37 cellular contexts compared by ENCODE assay signal in genomic region chr10:32229170-32229569, GRCh38.
"Had no signal": no experiment of that assay in that cellular context is flagged by ENCODE, and none has a peak within 500 bp of the region (broad histone marks: within the 10 kb centered on the region; RNA-seq: fewer than 3 reads in every experiment).

No MANE protein-coding gene starts in this region.

- H3K27ac Mint-ChIP-seq: activated naive CD4-positive, alpha-beta T cell treated with anti-CD3 and anti-CD28 coated beads for 36 hours; activated naive CD4-positive, alpha-beta T cell treated with anti-CD3 and anti-CD28 coated beads, Interleukin-2, amount 10 ng/mL, durations not matched to agents 7 days and 5 days; activated naive CD4-positive, alpha-beta T cell treated with anti-CD3 and anti-CD28 coated beads, Interleukin-2, amount 50 U/mL, for 24 hours; activated naive CD4-positive, alpha-beta T cell treated with anti-CD3 and anti-CD28 coated beads, Interleukin-2, amount 50 U/mL, for 72 hours; activated naive CD8-positive, alpha-beta T cell; activated naive CD8-positive, alpha-beta T cell treated with anti-CD3 and anti-CD28 coated beads for 36 hours; activated naive CD8-positive, alpha-beta T cell treated with anti-CD3 and anti-CD28 coated beads, Interleukin-2, amount 10 ng/mL, durations not matched to agents 7 days and 5 days; activated naive CD8-positive, alpha-beta T cell treated with anti-CD3 and anti-CD28 coated beads, Interleukin-2, amount 50 U/mL, for 24 hours; activated T-cell treated with anti-CD3 and anti-CD28 coated beads, Interleukin-2, amount 50 U/mL, for 24 hours; activated T-cell treated with anti-CD3 and anti-CD28 coated beads, Interleukin-2, amount 50 U/mL, for 72 hours; activated T-helper 1 cell treated with anti-CD3 and anti-CD28 coated beads, Interleukin-12 subunit alpha, Interleukin-12 subunit beta, Interleukin-2, Interleukin-4 antibody, amounts not matched to agents 30 ng/mL and 10 ng/mL and 1 ng/mL, durations not matched to agents 14 hours and 24 hours and 36 hours; activated T-helper 17 cell treated with anti-CD3 and anti-CD28 coated beads, Interleukin-2, amount 50 U/mL, for 72 hours; activated T-helper 2 cell treated with anti-CD3 and anti-CD28 coated beads, Interferon-gamma antibody, Interleukin-2, Interleukin-4, amounts not matched to agents 10 μg/mL and 5 μg/mL and 100 μg/mL, durations not matched to agents 14 hours and 24 hours and 36 hours; brain had no signal

- H3K4me1 ChIP-seq: adrenal gland, ascending aorta, body of pancreas, breast epithelium had no signal

- H3K9me3 ChIP-seq: adrenal gland, ascending aorta, body of pancreas, breast epithelium had no signal

- H3K36me3 Mint-ChIP-seq: activated naive CD4-positive, alpha-beta T cell treated with anti-CD3 and anti-CD28 coated beads, Interleukin-2, amount 10 ng/mL, durations not matched to agents 7 days and 5 days; activated naive CD4-positive, alpha-beta T cell treated with anti-CD3 and anti-CD28 coated beads, Interleukin-2, amount 50 U/mL, for 24 hours; activated naive CD4-positive, alpha-beta T cell treated with anti-CD3 and anti-CD28 coated beads, Interleukin-2, amount 50 U/mL, for 72 hours; activated naive CD8-positive, alpha-beta T cell; activated naive CD8-positive, alpha-beta T cell treated with anti-CD3 and anti-CD28 coated beads for 36 hours; activated naive CD8-positive, alpha-beta T cell treated with anti-CD3 and anti-CD28 coated beads, Interleukin-2, amount 10 ng/mL, durations not matched to agents 7 days and 5 days; brain had no signal

- H3K4me3 ChIP-seq: adrenal gland, ascending aorta, body of pancreas, breast epithelium, cardiac muscle cell had no signal

- DNase-seq: activated effector memory CD4-positive, alpha-beta T cell treated with anti-CD3 and anti-CD28 coated beads, Interleukin-2, amount 50 U/mL, for 16 hours; activated effector memory CD4-positive, alpha-beta T cell treated with Interleukin-2 at 50 U/mL for 16 hours; activated gamma-delta T cell; activated gamma-delta T cell treated with Interleukin-2 at 50 U/mL for 16 hours; activated naive CD4-positive, alpha-beta T cell; activated naive CD4-positive, alpha-beta T cell treated with anti-CD3 and anti-CD28 coated beads for 36 hours; activated naive CD4-positive, alpha-beta T cell treated with anti-CD3 and anti-CD28 coated beads, Interleukin-2, amount 10 ng/mL, durations not matched to agents 7 days and 5 days; activated naive CD4-positive, alpha-beta T cell treated with anti-CD3 and anti-CD28 coated beads, Interleukin-2, amount 50 U/mL, for 16 hours; activated naive CD4-positive, alpha-beta T cell treated with Interleukin-2 at 50 U/mL for 16 hours; activated naive CD8-positive, alpha-beta T cell treated with anti-CD3 and anti-CD28 coated beads for 36 hours; activated naive CD8-positive, alpha-beta T cell treated with anti-CD3 and anti-CD28 coated beads, Interleukin-2, amount 10 ng/mL, durations not matched to agents 7 days and 5 days; activated naive CD8-positive, alpha-beta T cell treated with anti-CD3 and anti-CD28 coated beads, Interleukin-2, amount 50 U/mL, for 24 hours; activated T-cell treated with anti-CD3 and anti-CD28 coated beads, Interleukin-2, amount 50 U/mL, for 1 hour; activated T-cell treated with anti-CD3 and anti-CD28 coated beads, Interleukin-2, amount 50 U/mL, for 24 hours; activated T-cell treated with anti-CD3 and anti-CD28 coated beads, Interleukin-2, amount 50 U/mL, for 4 hours; activated T-cell treated with anti-CD3 and anti-CD28 coated beads, Interleukin-2, amount 50 U/mL, for 48 hours; activated T-cell treated with anti-CD3 and anti-CD28 coated beads, Interleukin-2, amount 50 U/mL, for 72 hours; adrenal gland; amniotic stem cell; amygdala; anterior cingulate cortex; aorta; body of pancreas; brain microvascular endothelial cell; caudate nucleus; central memory CD4-positive, alpha-beta T cell; cerebellar nuclear complex had no signal

- H3K9me3 Mint-ChIP-seq: activated naive CD4-positive, alpha-beta T cell treated with anti-CD3 and anti-CD28 coated beads for 36 hours; activated naive CD4-positive, alpha-beta T cell treated with anti-CD3 and anti-CD28 coated beads, Interleukin-2, amount 10 ng/mL, durations not matched to agents 7 days and 5 days; activated naive CD4-positive, alpha-beta T cell treated with anti-CD3 and anti-CD28 coated beads, Interleukin-2, amount 50 U/mL, for 24 hours; activated naive CD8-positive, alpha-beta T cell treated with anti-CD3 and anti-CD28 coated beads, Interleukin-2, amount 10 ng/mL, durations not matched to agents 7 days and 5 days; activated naive CD8-positive, alpha-beta T cell treated with anti-CD3 and anti-CD28 coated beads, Interleukin-2, amount 50 U/mL, for 24 hours; activated T-cell treated with anti-CD3 and anti-CD28 coated beads, Interleukin-2, amount 50 U/mL, for 4 hours; activated T-cell treated with anti-CD3 and anti-CD28 coated beads, Interleukin-2, amount 50 U/mL, for 72 hours; activated T-helper 1 cell treated with anti-CD3 and anti-CD28 coated beads, Interleukin-12 subunit alpha, Interleukin-12 subunit beta, Interleukin-2, Interleukin-4 antibody, amounts not matched to agents 30 ng/mL and 10 ng/mL and 1 ng/mL, durations not matched to agents 14 hours and 24 hours and 36 hours; activated T-helper 17 cell treated with anti-CD3 and anti-CD28 coated beads, Interleukin-2, amount 50 U/mL, for 72 hours had no signal

- H3K4me3 Mint-ChIP-seq: activated naive CD4-positive, alpha-beta T cell treated with anti-CD3 and anti-CD28 coated beads for 36 hours; activated naive CD4-positive, alpha-beta T cell treated with anti-CD3 and anti-CD28 coated beads, Interleukin-2, amount 10 ng/mL, durations not matched to agents 7 days and 5 days; activated naive CD4-positive, alpha-beta T cell treated with anti-CD3 and anti-CD28 coated beads, Interleukin-2, amount 50 U/mL, for 24 hours; activated naive CD8-positive, alpha-beta T cell; activated naive CD8-positive, alpha-beta T cell treated with anti-CD3 and anti-CD28 coated beads for 36 hours; activated naive CD8-positive, alpha-beta T cell treated with anti-CD3 and anti-CD28 coated beads, Interleukin-2, amount 10 ng/mL, durations not matched to agents 7 days and 5 days; activated naive CD8-positive, alpha-beta T cell treated with anti-CD3 and anti-CD28 coated beads, Interleukin-2, amount 50 U/mL, for 24 hours; activated T-cell treated with anti-CD3 and anti-CD28 coated beads, Interleukin-2, amount 50 U/mL, for 24 hours; activated T-cell treated with anti-CD3 and anti-CD28 coated beads, Interleukin-2, amount 50 U/mL, for 4 hours; activated T-cell treated with anti-CD3 and anti-CD28 coated beads, Interleukin-2, amount 50 U/mL, for 72 hours; activated T-helper 1 cell treated with anti-CD3 and anti-CD28 coated beads, Interleukin-12 subunit alpha, Interleukin-12 subunit beta, Interleukin-2, Interleukin-4 antibody, amounts not matched to agents 30 ng/mL and 10 ng/mL and 1 ng/mL, durations not matched to agents 14 hours and 24 hours and 36 hours; activated T-helper 17 cell treated with anti-CD3 and anti-CD28 coated beads, Interleukin-2, amount 50 U/mL, for 72 hours; brain had no signal

- H3K4me1 Mint-ChIP-seq: activated naive CD4-positive, alpha-beta T cell treated with anti-CD3 and anti-CD28 coated beads, Interleukin-2, amount 10 ng/mL, durations not matched to agents 7 days and 5 days; activated naive CD4-positive, alpha-beta T cell treated with anti-CD3 and anti-CD28 coated beads, Interleukin-2, amount 50 U/mL, for 24 hours; activated naive CD8-positive, alpha-beta T cell treated with anti-CD3 and anti-CD28 coated beads for 36 hours; activated naive CD8-positive, alpha-beta T cell treated with anti-CD3 and anti-CD28 coated beads, Interleukin-2, amount 10 ng/mL, durations not matched to agents 7 days and 5 days; activated naive CD8-positive, alpha-beta T cell treated with anti-CD3 and anti-CD28 coated beads, Interleukin-2, amount 50 U/mL, for 24 hours; activated T-helper 17 cell treated with anti-CD3 and anti-CD28 coated beads, Interleukin-2, amount 50 U/mL, for 72 hours; brain had no signal

- H3K36me3 ChIP-seq: adrenal gland, ascending aorta, brain microvascular endothelial cell, breast epithelium, cardiac muscle cell had no signal

- ATAC-seq: activated naive CD4-positive, alpha-beta T cell treated with anti-CD3 and anti-CD28 coated beads, Interleukin-2, amount 50 U/mL, for 72 hours; activated naive CD8-positive, alpha-beta T cell treated with anti-CD3 and anti-CD28 coated beads, Interleukin-2, amount 50 U/mL, for 24 hours; activated T-cell treated with anti-CD3 and anti-CD28 coated beads, Interleukin-2, amount 50 U/mL, for 4 hours; activated T-cell treated with anti-CD3 and anti-CD28 coated beads, Interleukin-2, amount 50 U/mL, for 72 hours; activated T-helper 17 cell treated with anti-CD3 and anti-CD28 coated beads, Interleukin-2, amount 50 U/mL, for 72 hours; body of pancreas had no signal

- H3K27me3 Mint-ChIP-seq: activated naive CD4-positive, alpha-beta T cell treated with anti-CD3 and anti-CD28 coated beads, Interleukin-2, amount 10 ng/mL, durations not matched to agents 7 days and 5 days; activated naive CD4-positive, alpha-beta T cell treated with anti-CD3 and anti-CD28 coated beads, Interleukin-2, amount 50 U/mL, for 24 hours; activated naive CD8-positive, alpha-beta T cell; activated naive CD8-positive, alpha-beta T cell treated with anti-CD3 and anti-CD28 coated beads for 36 hours; activated naive CD8-positive, alpha-beta T cell treated with anti-CD3 and anti-CD28 coated beads, Interleukin-2, amount 10 ng/mL, durations not matched to agents 7 days and 5 days; activated naive CD8-positive, alpha-beta T cell treated with anti-CD3 and anti-CD28 coated beads, Interleukin-2, amount 50 U/mL, for 24 hours; activated T-cell treated with anti-CD3 and anti-CD28 coated beads, Interleukin-2, amount 50 U/mL, for 24 hours; brain had no signal
